In the genomic region with DNA sequence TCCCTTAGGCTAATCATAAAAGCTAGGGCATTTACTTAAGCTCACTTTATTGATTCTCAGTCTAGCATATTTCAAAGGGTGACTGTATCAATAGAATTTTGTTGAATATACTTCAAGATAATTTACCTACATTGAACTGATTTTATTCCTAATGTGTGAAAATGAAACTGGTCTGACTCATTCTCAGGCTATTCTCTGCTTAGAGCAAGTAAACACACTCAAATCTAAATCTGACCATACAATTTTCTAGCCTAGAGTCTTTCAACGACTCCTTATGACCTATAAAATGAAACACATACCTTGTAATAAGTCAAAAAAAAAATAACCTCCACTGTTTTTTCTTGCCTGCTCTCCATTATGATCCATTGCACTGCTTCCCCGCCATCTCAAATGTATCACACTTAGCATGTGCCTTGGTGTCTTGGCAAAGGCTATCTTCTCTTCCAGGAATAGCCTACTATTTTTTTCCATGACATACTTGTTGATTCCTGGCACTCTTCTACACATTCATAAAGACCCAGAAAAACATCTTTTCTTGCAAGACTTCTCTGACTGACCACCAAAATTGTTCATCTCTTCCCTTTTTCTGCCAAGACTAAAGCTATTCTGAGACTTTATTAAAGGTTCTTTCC, we compare ENCODE assay signal across 16 cellular contexts.
A peak's percentile ranks its signal among the peaks of the same experiment; 100 is the strongest.
DNase-seq lines count a peak whose midpoint lies in the region; ATAC-seq and TF ChIP-seq lines count a peak whose summit lies in the region.
"Had no signal": no experiment of that assay in that cellular context is flagged by ENCODE, and none has a peak within 500 bp of the region (broad histone marks: within the 10 kb centered on the region; RNA-seq: fewer than 3 reads in every experiment).

No MANE protein-coding gene starts in this region.

- CTCF ChIA-PET in PC-3 (lab: Charles Lee) = no interaction called here

- H4K20me1 ChIP-seq in PC-3 (ENCODE audit: low read length) = no peaks in the 10 kb centered on the region
- H4K20me1 ChIP-seq: BLaER1 treated with 17β-estradiol and CSF1 and Interleukin-3, amounts not matched to agents 10 nM and 100 nM had no signal

- no peaks in the 10 kb centered on the region for H3F3A ChIP-seq in PC-3 (ENCODE audit: low read length, unreplicated experiment)

- no peak for TF ChIP-seq EP300 in ovary (IDR thresholded peaks at IDR 0.05)

- H3K4me2 ChIP-seq in PC-3 (ENCODE audit: low read length) = no peak overlapping the region
- H3K4me2 ChIP-seq: BLaER1 treated with 17β-estradiol and CSF1 and Interleukin-3, amounts not matched to agents 10 nM and 100 nM had no signal

- no peaks in the 10 kb centered on the region for H3K79me2 ChIP-seq in PC-3 (ENCODE audit: low read length)

- peak; percentile 65 to 74 for ATAC-seq in right cardiac atrium
- ATAC-seq in Right ventricle myocardium superior (ENCODE audit: poor library complexity) = no peak
- no peak for ATAC-seq in PC-3
- ATAC-seq: CD8-positive, alpha-beta T cell; K562 had no signal

- H3K4me3 ChIP-seq in right cardiac atrium (ENCODE audit: low read length) (no peak overlapping the region), choroid plexus epithelial cell (ENCODE audit: low read depth, low read length) (no peak overlapping the region), muscle layer of duodenum (ENCODE audit: low read depth in 1 of 2, low read length in 2 of 2) (no peak overlapping the region), PC-3 (ENCODE audit: low read length) (no peak overlapping the region), ovary (no peak overlapping the region)
- H3K4me3 ChIP-seq: BLaER1 treated with 17β-estradiol and CSF1 and Interleukin-3, amounts not matched to agents 10 nM and 100 nM; K562; SJCRH30 had no signal

- no peak overlapping the region for H3K9ac ChIP-seq in PC-3 (ENCODE audit: low read length)
- H3K9ac ChIP-seq: BLaER1 treated with 17β-estradiol and CSF1 and Interleukin-3, amounts not matched to agents 10 nM and 100 nM had no signal

- H3K4me1 ChIP-seq in right cardiac atrium (ENCODE audit: control insufficient read depth, insufficient read depth, low read length) (no peaks in the 10 kb centered on the region), muscle layer of duodenum (ENCODE audit: control insufficient read depth in 1 of 2, insufficient read depth in 2 of 2, low read length in 2 of 2) (peaks cover 0 to 4% of the 10 kb centered on the region in 2 donors), PC-3 (ENCODE audit: insufficient read depth, low read length) (no peaks in the 10 kb centered on the region), ovary (ENCODE audit: insufficient read depth) (no peaks in the 10 kb centered on the region)
- H3K4me1 ChIP-seq: BLaER1 treated with 17β-estradiol and CSF1 and Interleukin-3, amounts not matched to agents 10 nM and 100 nM; SJCRH30 had no signal

- no peak for TF ChIP-seq POLR2A in ovary (IDR thresholded peaks at IDR 0.05)

- intact Hi-C loops in right cardiac atrium (cut with DNase I) (no loop called here), Right ventricle myocardium superior (cut with DNase I) (no loop called here), PC-3 (cut with micrococcal nuclease) (no loop called here), ovary (cut with DNase I) (no loop called here)

- BruUV-seq in PC-3 (replicated peaks; lab: Mats Ljungman, UMichigan) = no TSS peak

- no peaks in the 10 kb centered on the region for H3K9me2 ChIP-seq in PC-3 (replicated peaks; ENCODE audit: low read length)

- H3K27ac ChIP-seq in right cardiac atrium (ENCODE audit: low read length) (no peak overlapping the region), muscle layer of duodenum (ENCODE audit: low read length) (peak overlapping the region; percentile 5), PC-3 (ENCODE audit: low read length) (no peak overlapping the region), ovary (no peak overlapping the region)
- H3K27ac ChIP-seq: BLaER1 treated with 17β-estradiol and CSF1 and Interleukin-3, amounts not matched to agents 10 nM and 100 nM; RWPE1; SJCRH30 had no signal

- H3K27me3 ChIP-seq in right cardiac atrium (ENCODE audit: control insufficient read depth, insufficient read depth) (no peaks in the 10 kb centered on the region), muscle layer of duodenum (ENCODE audit: low read depth, low read length) (no peaks in the 10 kb centered on the region), PC-3 (ENCODE audit: low read length) (no peaks in the 10 kb centered on the region), ovary (no peaks in the 10 kb centered on the region)
- H3K27me3 ChIP-seq: BLaER1 treated with 17β-estradiol and CSF1 and Interleukin-3, amounts not matched to agents 10 nM and 100 nM; SJCRH30 had no signal

- no peak for DNase-seq in right cardiac atrium
- DNase-seq in Right ventricle myocardium superior = no peak
- peak; percentile 3 for DNase-seq in choroid plexus epithelial cell (ENCODE audit: low read depth)
- no peak for DNase-seq in PC-3
- DNase-seq in ovary = no peak
- DNase-seq in activated T-cell treated with anti-CD3 and anti-CD28 coated beads, Interleukin-2, amount 50 U/mL, for 1 hour = no peak
- DNase-seq: Calu3; CD8-positive, alpha-beta T cell; DMS79 treated with DMSO at 0.1 percent for 48 hours; MV-4-11; NCI-H1694 treated with DMSO at 0.1 percent for 48 hours; SJCRH30 had no signal

- H3K9me3 ChIP-seq in right cardiac atrium (ENCODE audit: control insufficient read depth, low read length) = no peaks in the 10 kb centered on the region
- H3K9me3 ChIP-seq in muscle layer of duodenum (ENCODE audit: control insufficient read depth in 1 of 2, low read length in 2 of 2) = no peaks in the 10 kb centered on the region
- no peaks in the 10 kb centered on the region for H3K9me3 ChIP-seq in PC-3 (ENCODE audit: low read length)
- no peaks in the 10 kb centered on the region for H3K9me3 ChIP-seq in ovary
- H3K9me3 ChIP-seq: BLaER1 treated with 17β-estradiol and CSF1 and Interleukin-3, amounts not matched to agents 10 nM and 100 nM; SJCRH30 had no signal

- WGBS in right cardiac atrium = 64% methylated on average over 2 of the region's 2 CpGs
- WGBS in ovary, 3 donors = 70 to 78% (median 72%) methylated on average over 2 of the region's 2 CpGs

- POLR2A ChIA-PET in PC-3 (lab: Charles Lee; ENCODE audit: unreplicated experiment) = no interaction called here

- H2AFZ ChIP-seq in PC-3 (ENCODE audit: low read length) = no peak overlapping the region

- TF ChIP-seq CTCF in choroid plexus epithelial cell (conservative IDR thresholded peaks at IDR 0.05; ENCODE audit: low read depth, low read length) (no peak), PC-3 (conservative IDR thresholded peaks at IDR 0.05; ENCODE audit: low read depth, low read length) (no peak), ovary (IDR thresholded peaks at IDR 0.05) (no peak)

- H3K36me3 ChIP-seq in muscle layer of duodenum (ENCODE audit: control insufficient read depth in 1 of 2, insufficient read depth in 2 of 2, low read length in 2 of 2) (no peaks in the 10 kb centered on the region), PC-3 (ENCODE audit: low read depth, low read length) (no peaks in the 10 kb centered on the region), ovary (no peaks in the 10 kb centered on the region)
- H3K36me3 ChIP-seq: BLaER1 treated with 17β-estradiol and CSF1 and Interleukin-3, amounts not matched to agents 10 nM and 100 nM; SJCRH30 had no signal

Comparison
In these comparisons a context has a peak if more than half of its experiments do, and no peak if none do; other contexts are left out.
1. ATAC-seq: peak in right cardiac atrium (2 of 2); none in Right ventricle myocardium superior (single experiment) and PC-3 (single experiment).